ENCODE assay signal across 1 cellular context in the genomic region with DNA sequence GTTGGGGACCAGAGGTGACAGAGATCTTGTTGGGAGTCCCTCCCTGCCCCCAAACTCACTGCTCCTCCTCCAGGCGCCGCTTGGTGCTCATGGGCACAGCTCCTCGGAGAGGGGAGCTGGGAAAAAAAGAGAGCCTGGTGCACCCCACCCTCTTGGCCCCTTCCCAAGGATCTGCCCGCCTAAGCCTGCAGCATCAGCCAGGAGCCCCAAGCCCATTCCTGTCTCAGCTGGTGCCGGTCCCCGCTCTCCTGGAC.
A peak's percentile ranks its signal among the peaks of the same experiment; 100 is the strongest.
TF ChIP-seq lines count a peak whose summit lies in the region.

No MANE protein-coding gene starts in this region.

TF ChIP-seq in A549, 52 proteins besides CTCF, POLR2A, EP300 and RAD21 (continued from another document):
- TF ChIP-seq FOSL2 (IDR thresholded peaks at IDR 0.05) (no peak), FOSL2 (CRISPR knock-in tag; IDR thresholded peaks at IDR 0.05) (no peak), HOXB5 (CRISPR knock-in tag; IDR thresholded peaks at IDR 0.05) (no peak), POLR2AphosphoS2 (conservative IDR thresholded peaks at IDR 0.05; ENCODE audit: low read length) (no peak; the same call in 1 of the 2 replicates), TFCP2L1 (CRISPR knock-in tag; IDR thresholded peaks at IDR 0.05) (peak; percentile 58; the same call in 1 of the 2 replicates), PHF8 (IDR thresholded peaks at IDR 0.05; ENCODE audit: borderline replicate concordance, low read depth) (no peak), MAZ (IDR thresholded peaks at IDR 0.05; ENCODE audit: borderline replicate concordance, low read depth, low read length) (no peak), GATA3 (IDR thresholded peaks at IDR 0.05; ENCODE audit: borderline replicate concordance) (no peak; the same call in 1 of the 2 replicates), HDAC2 (IDR thresholded peaks at IDR 0.05) (no peak), CEBPB (IDR thresholded peaks at IDR 0.05) (0 out of 4 replicates have a peak, but pooled peaks of 1 of the 2 experiments have one; percentile 1), ZSCAN20 (CRISPR knock-in tag; IDR thresholded peaks at IDR 0.05) (no peak)
